In genomic region chr5:132017738-132018625, GRCh38 we compare ENCODE assay signal across 21 cellular contexts. TPM values are rescaled to one million over a fixed set of nuclear protein-coding genes. Genes with fewer than 3 reads are reported as not detected.
DNase-seq lines count a peak whose midpoint lies in the region; ATAC-seq and TF ChIP-seq lines count a peak whose summit lies in the region.
"Had no signal": no experiment of that assay in that cellular context is flagged by ENCODE, and none has a peak within 500 bp of the region (broad histone marks: within the 10 kb centered on the region; RNA-seq: fewer than 3 reads in every experiment).

No MANE protein-coding gene starts in this region.

- H3K27me3 Mint-ChIP-seq in activated naive CD8-positive, alpha-beta T cell treated with anti-CD3 and anti-CD28 coated beads, Interleukin-2, amount 10 ng/mL, durations not matched to agents 7 days and 5 days: peaks cover 43% of the 10 kb centered on the region
- peaks cover 52% of the 10 kb centered on the region for H3K27me3 Mint-ChIP-seq in activated naive CD8-positive, alpha-beta T cell treated with anti-CD3 and anti-CD28 coated beads for 36 hours
- H3K27me3 Mint-ChIP-seq in T-helper 17 cell: peaks cover 5% of the 10 kb centered on the region

- no peaks in the 10 kb centered on the region for H3K36me3 Mint-ChIP-seq in activated naive CD8-positive, alpha-beta T cell treated with anti-CD3 and anti-CD28 coated beads, Interleukin-2, amount 10 ng/mL, durations not matched to agents 7 days and 5 days
- H3K36me3 Mint-ChIP-seq in activated naive CD8-positive, alpha-beta T cell treated with anti-CD3 and anti-CD28 coated beads for 36 hours: no peaks in the 10 kb centered on the region
- no peaks in the 10 kb centered on the region for H3K36me3 Mint-ChIP-seq in T-helper 17 cell (ENCODE audit: low read depth)

- H3K9me3 ChIP-seq in T-helper 17 cell (ENCODE audit: control insufficient read depth, low read length, poor library complexity, severe bottlenecking): no peaks in the 10 kb centered on the region
- H3K9me3 ChIP-seq in esophagus muscularis mucosa: no peaks in the 10 kb centered on the region
- no peaks in the 10 kb centered on the region for H3K9me3 ChIP-seq in stomach
- H3K9me3 ChIP-seq: Caco-2 had no signal

- H3K4me3 ChIP-seq in esophagus muscularis mucosa: no peak overlapping the region
- no peak overlapping the region for H3K4me3 ChIP-seq in stomach

- intact Hi-C loops in esophagus muscularis mucosa (cut with DNase I): no loop called here
- intact Hi-C loops in stomach (cut with DNase I; ENCODE audit: low total_unique reads): no loop called here

- POLR2A ChIA-PET in activated naive CD8-positive, alpha-beta T cell treated with anti-CD3 and anti-CD28 coated beads, Interleukin-2, amount 10 ng/mL, durations not matched to agents 7 days and 5 days (lab: Charles Lee): interaction anchor here (2.0 kb wide), 1 partner anchor 17 kb away, joined by 4 read pairs; no protein-coding TSS in a partner anchor

- H3K4me1 Mint-ChIP-seq in activated naive CD8-positive, alpha-beta T cell treated with anti-CD3 and anti-CD28 coated beads, Interleukin-2, amount 10 ng/mL, durations not matched to agents 7 days and 5 days: peaks cover 50% of the 10 kb centered on the region
- peaks cover 44% of the 10 kb centered on the region for H3K4me1 Mint-ChIP-seq in activated naive CD8-positive, alpha-beta T cell treated with anti-CD3 and anti-CD28 coated beads for 36 hours
- peaks cover 37% of the 10 kb centered on the region for H3K4me1 Mint-ChIP-seq in T-helper 17 cell

- H3K27ac ChIP-seq in esophagus muscularis mucosa (replicated peaks in 1 of 4) (no peak overlapping the region), stomach (no peak overlapping the region)

- WGBS in esophagus muscularis mucosa: 36% methylated on average over 10 of the region's 10 CpGs
- WGBS in stomach, 5 donors: 27 to 43% (median 34%) methylated on average over 10 of the region's 10 CpGs

- H3K36me3 ChIP-seq in esophagus muscularis mucosa (no peaks in the 10 kb centered on the region), stomach (no peaks in the 10 kb centered on the region)

- H3K27me3 ChIP-seq in esophagus muscularis mucosa (peaks cover 0 to 19% (median 5%) of the 10 kb centered on the region in 4 donors), stomach (peaks cover 0 to 42% (median 10%) of the 10 kb centered on the region in 3 donors)

- TF ChIP-seq EP300 in esophagus muscularis mucosa (IDR thresholded peaks at IDR 0.05): no peak
- TF ChIP-seq EP300 in stomach (IDR thresholded peaks at IDR 0.05): no peak

- TF ChIP-seq POLR2A in esophagus muscularis mucosa (IDR thresholded peaks at IDR 0.05; ENCODE audit: low read depth) (no peak), stomach (IDR thresholded peaks at IDR 0.05) (no peak)

- H3K4me1 ChIP-seq in esophagus muscularis mucosa (no peaks in the 10 kb centered on the region), stomach (no peaks in the 10 kb centered on the region)
- H3K4me1 ChIP-seq: Caco-2 had no signal

- no peaks in the 10 kb centered on the region for H3K9me3 Mint-ChIP-seq in activated naive CD8-positive, alpha-beta T cell treated with anti-CD3 and anti-CD28 coated beads, Interleukin-2, amount 10 ng/mL, durations not matched to agents 7 days and 5 days
- no peaks in the 10 kb centered on the region for H3K9me3 Mint-ChIP-seq in activated naive CD8-positive, alpha-beta T cell treated with anti-CD3 and anti-CD28 coated beads for 36 hours
- H3K9me3 Mint-ChIP-seq: stimulated activated effector memory CD8-positive, alpha-beta T cell treated with anti-CD3 and anti-CD28 coated beads, Interleukin-12 subunit alpha, Interleukin-12 subunit beta, amount 100 ng/mL, for 72 hours had no signal

- TF ChIP-seq CTCF in esophagus muscularis mucosa (IDR thresholded peaks at IDR 0.05): no peak
- no peak for TF ChIP-seq CTCF in stomach (IDR thresholded peaks at IDR 0.05)

- ATAC-seq in activated naive CD8-positive, alpha-beta T cell treated with anti-CD3 and anti-CD28 coated beads, Interleukin-2, amount 10 ng/mL, durations not matched to agents 7 days and 5 days (ENCODE audit: low read depth): no peak
- ATAC-seq in T-helper 17 cell: no peak
- ATAC-seq: stimulated activated effector memory CD8-positive, alpha-beta T cell treated with anti-CD3 and anti-CD28 coated beads, Interleukin-12 subunit alpha, Interleukin-12 subunit beta, amount 100 ng/mL, for 72 hours had no signal

- peak; percentile 27 for DNase-seq in activated naive CD8-positive, alpha-beta T cell treated with anti-CD3 and anti-CD28 coated beads, Interleukin-2, amount 10 ng/mL, durations not matched to agents 7 days and 5 days
- no peak for DNase-seq in activated naive CD8-positive, alpha-beta T cell treated with anti-CD3 and anti-CD28 coated beads for 36 hours
- no peak for DNase-seq in T-helper 17 cell
- peak; percentile 83 for DNase-seq in esophagus muscularis mucosa (ENCODE audit: extremely low spot score)
- DNase-seq in stimulated activated CD4-positive, alpha-beta T cell treated with anti-CD3 and anti-CD28 coated beads, Interleukin-1b, Interleukin-23, amount 100 ng/mL, for 48 hours: no peak
- DNase-seq in NCI-H146 (lab: John Stamatoyannopoulos, UW): no peak
- no peak for DNase-seq in stomach
- DNase-seq: Caco-2, dermis blood vessel endothelial cell, foreskin fibroblast, hippocampal formation, NCI-H1092 treated with DMSO at 0.1 percent for 48 hours, NCI-H2107, NCI-H510A treated with DMSO at 0.1 percent for 48 hours, occipital lobe, SHP77 had no signal

- peak overlapping the region; percentile 68 for H3K27ac Mint-ChIP-seq in activated naive CD8-positive, alpha-beta T cell treated with anti-CD3 and anti-CD28 coated beads, Interleukin-2, amount 10 ng/mL, durations not matched to agents 7 days and 5 days
- no peak overlapping the region for H3K27ac Mint-ChIP-seq in activated naive CD8-positive, alpha-beta T cell treated with anti-CD3 and anti-CD28 coated beads for 36 hours
- peak overlapping the region; percentile 93 for H3K27ac Mint-ChIP-seq in T-helper 17 cell

- H3K4me3 Mint-ChIP-seq in activated naive CD8-positive, alpha-beta T cell treated with anti-CD3 and anti-CD28 coated beads, Interleukin-2, amount 10 ng/mL, durations not matched to agents 7 days and 5 days: peak overlapping the region; percentile 29
- no peak overlapping the region for H3K4me3 Mint-ChIP-seq in activated naive CD8-positive, alpha-beta T cell treated with anti-CD3 and anti-CD28 coated beads for 36 hours
- peak overlapping the region; percentile 52 for H3K4me3 Mint-ChIP-seq in T-helper 17 cell
- H3K4me3 Mint-ChIP-seq: stimulated activated effector memory CD8-positive, alpha-beta T cell treated with anti-CD3 and anti-CD28 coated beads, Interleukin-12 subunit alpha, Interleukin-12 subunit beta, amount 100 ng/mL, for 72 hours had no signal

RNA-seq across cellular contexts. Expression of gene ACSL6, which starts 6.5 kb away (rescaled TPM):
- total RNA-seq in activated naive CD8-positive, alpha-beta T cell treated with anti-CD3 and anti-CD28 coated beads, Interleukin-2, amount 10 ng/mL, durations not matched to agents 7 days and 5 days: 10 to 100 TPM; 31.5 to 34.6 TPM
- total RNA-seq in activated naive CD8-positive, alpha-beta T cell treated with anti-CD3 and anti-CD28 coated beads for 36 hours: 1 to 10 TPM; 4.6 to 5.8 TPM
- total RNA-seq in T-helper 17 cell (10 to 100 TPM; 18.0 to 22.2 TPM), esophagus muscularis mucosa (1 to 10 TPM; 1.6 to 2.6 (median 1.9) TPM), stomach (1 to 10 TPM in 3 of 5 donors, not detected in 2; 1.7 to 7.2 (median 2.9) TPM)
- under 1 TPM; 0.19 to 0.61 (median 0.45) TPM for polyA plus RNA-seq in stomach
- total RNA-seq: LHCN-M2 had no signal

RNA-seq across cellular contexts. Expression of gene IL3, which starts 42.5 kb away (rescaled TPM):
- not detected for total RNA-seq in activated naive CD8-positive, alpha-beta T cell treated with anti-CD3 and anti-CD28 coated beads, Interleukin-2, amount 10 ng/mL, durations not matched to agents 7 days and 5 days
- total RNA-seq in activated naive CD8-positive, alpha-beta T cell treated with anti-CD3 and anti-CD28 coated beads for 36 hours: under 1 TPM; 0.20 to 0.49 TPM
- not detected for total RNA-seq in T-helper 17 cell
- total RNA-seq in esophagus muscularis mucosa: not detected
- not detected for total RNA-seq in stomach
- polyA plus RNA-seq in stomach: not detected
- total RNA-seq: Caco-2, dermis blood vessel endothelial cell, H4, LHCN-M2, lung microvascular endothelial cell, occipital lobe had no signal
- polyA plus RNA-seq: keratinocyte had no signal

RNA-seq across cellular contexts. Expression of gene CSF2, which starts 55.6 kb away (rescaled TPM):
- 1 to 10 TPM; 1.1 to 1.4 TPM for total RNA-seq in activated naive CD8-positive, alpha-beta T cell treated with anti-CD3 and anti-CD28 coated beads, Interleukin-2, amount 10 ng/mL, durations not matched to agents 7 days and 5 days
- 100 to 1,000 TPM; 103 to 107 TPM for total RNA-seq in activated naive CD8-positive, alpha-beta T cell treated with anti-CD3 and anti-CD28 coated beads for 36 hours
- total RNA-seq in T-helper 17 cell (not detected), esophagus muscularis mucosa (not detected), stomach (not detected)
- polyA plus RNA-seq in stomach: not detected
- total RNA-seq: Caco-2, LHCN-M2, occipital lobe had no signal

Comparison
In these comparisons a context has a peak if more than half of its experiments do, and no peak if none do; other contexts are left out.
1. DNase-seq: peak in activated naive CD8-positive, alpha-beta T cell treated with anti-CD3 and anti-CD28 coated beads, Interleukin-2, amount 10 ng/mL, durations not matched to agents 7 days and 5 days (single experiment) and esophagus muscularis mucosa (single experiment); none in activated naive CD8-positive, alpha-beta T cell treated with anti-CD3 and anti-CD28 coated beads for 36 hours (single experiment), T-helper 17 cell (0 of 3), stimulated activated CD4-positive, alpha-beta T cell treated with anti-CD3 and anti-CD28 coated beads, Interleukin-1b, Interleukin-23, amount 100 ng/mL, for 48 hours (single experiment), NCI-H146 (single experiment) and stomach (single experiment).
2. RNA of gene CSF2, which starts 55.6 kb away (total RNA-seq): 103 to 107 TPM in activated naive CD8-positive, alpha-beta T cell treated with anti-CD3 and anti-CD28 coated beads for 36 hours; 1.1 to 1.4 TPM in activated naive CD8-positive, alpha-beta T cell treated with anti-CD3 and anti-CD28 coated beads, Interleukin-2, amount 10 ng/mL, durations not matched to agents 7 days and 5 days, not detected in T-helper 17 cell, not detected in esophagus muscularis mucosa and not detected in stomach; every median in the first group is over 10 times any median in the second.